1 cellular context compared by ENCODE assay signal in the genomic region with DNA sequence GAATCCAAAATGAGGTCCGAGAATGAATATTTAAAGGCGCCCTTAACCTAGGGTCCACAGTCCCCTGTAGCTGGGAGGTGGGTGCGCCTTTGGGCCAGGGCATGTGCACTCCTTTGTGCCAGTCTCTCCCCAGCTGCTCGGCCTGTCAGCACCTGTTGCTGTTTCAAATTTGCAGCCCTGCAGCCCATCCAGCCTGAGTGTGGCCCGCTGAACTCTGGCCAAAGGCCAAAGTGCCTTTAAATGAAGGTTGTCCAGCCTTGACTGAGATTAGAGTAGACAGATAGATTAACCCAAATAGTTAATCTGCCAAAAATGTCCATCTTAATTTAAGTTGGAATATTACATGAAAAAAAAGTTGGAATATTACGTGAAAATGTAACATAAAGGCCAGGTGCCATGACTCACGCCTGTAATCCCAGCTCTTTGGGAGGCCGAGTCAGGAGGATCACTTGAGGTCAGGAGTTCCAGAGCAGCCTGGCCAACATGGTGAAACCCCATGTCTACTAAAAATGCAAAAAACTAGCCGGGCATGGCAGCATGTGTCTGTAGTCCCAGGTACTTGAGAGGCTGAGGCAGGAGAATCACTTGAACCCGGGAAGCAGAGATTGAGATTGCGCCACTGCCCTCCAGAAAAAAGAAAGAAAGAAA.
A peak's percentile ranks its signal among the peaks of the same experiment; 100 is the strongest.
TF ChIP-seq lines count a peak whose summit lies in the region.

No MANE protein-coding gene starts in this region.

TF ChIP-seq in HepG2, 621 proteins besides CTCF, POLR2A, EP300 and RAD21 (continued from another document and continues in another):
- no peak for TF ChIP-seq FOXO4 (CRISPR knock-in tag; conservative IDR thresholded peaks at IDR 0.05)
- 0 out of 2 replicates have a peak, but pooled peaks have one; percentile 21 for TF ChIP-seq ARID4A (CRISPR knock-in tag; IDR thresholded peaks at IDR 0.05; ENCODE audit: borderline replicate concordance)
- peak; percentile 32; the same call in 1 of the 2 replicates for TF ChIP-seq YEATS4 (CRISPR knock-in tag; IDR thresholded peaks at IDR 0.05; ENCODE audit: borderline replicate concordance)
- no peak for TF ChIP-seq BORCS8-MEF2B (CRISPR knock-in tag; IDR thresholded peaks at IDR 0.05)
- TF ChIP-seq KAT8 (CRISPR knock-in tag; IDR thresholded peaks at IDR 0.05) = no peak
- no peak for TF ChIP-seq NFE2 (CRISPR knock-in tag; IDR thresholded peaks at IDR 0.05)
- TF ChIP-seq, protein P1, sequence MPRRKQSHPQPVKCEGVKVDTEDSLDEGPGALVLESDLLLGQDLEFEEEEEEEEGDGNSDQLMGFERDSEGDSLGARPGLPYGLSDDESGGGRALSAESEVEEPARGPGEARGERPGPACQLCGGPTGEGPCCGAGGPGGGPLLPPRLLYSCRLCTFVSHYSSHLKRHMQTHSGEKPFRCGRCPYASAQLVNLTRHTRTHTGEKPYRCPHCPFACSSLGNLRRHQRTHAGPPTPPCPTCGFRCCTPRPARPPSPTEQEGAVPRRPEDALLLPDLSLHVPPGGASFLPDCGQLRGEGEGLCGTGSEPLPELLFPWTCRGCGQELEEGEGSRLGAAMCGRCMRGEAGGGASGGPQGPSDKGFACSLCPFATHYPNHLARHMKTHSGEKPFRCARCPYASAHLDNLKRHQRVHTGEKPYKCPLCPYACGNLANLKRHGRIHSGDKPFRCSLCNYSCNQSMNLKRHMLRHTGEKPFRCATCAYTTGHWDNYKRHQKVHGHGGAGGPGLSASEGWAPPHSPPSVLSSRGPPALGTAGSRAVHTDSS (CRISPR knock-in tag; conservative IDR thresholded peaks at IDR 0.05) = no peak
- TF ChIP-seq GLMP (CRISPR knock-in tag; IDR thresholded peaks at IDR 0.05; ENCODE audit: borderline replicate concordance) = no peak
- no peak for TF ChIP-seq SRSF1 (optimal IDR thresholded peaks at IDR 0.05; ENCODE audit: low read depth, low read length)
- TF ChIP-seq ZNF883 (CRISPR knock-in tag; IDR thresholded peaks at IDR 0.05; ENCODE audit: not compliant biosample characterization) = no peak
- TF ChIP-seq ZFP41 (CRISPR knock-in tag; IDR thresholded peaks at IDR 0.05; ENCODE audit: borderline replicate concordance) = no peak
- TF ChIP-seq MTA1 (CRISPR knock-in tag; IDR thresholded peaks at IDR 0.05; ENCODE audit: borderline replicate concordance) = 0 out of 2 replicates have a peak, but pooled peaks have one; percentile 3
- TF ChIP-seq ZFX (CRISPR knock-in tag; IDR thresholded peaks at IDR 0.05; ENCODE audit: low read depth) = peak; percentile 22; the same call in 1 of the 2 replicates
- TF ChIP-seq ZFAT (CRISPR knock-in tag; conservative IDR thresholded peaks at IDR 0.05) = no peak
- no peak for TF ChIP-seq NR1H2 (CRISPR knock-in tag; IDR thresholded peaks at IDR 0.05; ENCODE audit: borderline replicate concordance, low read depth)
- no peak for TF ChIP-seq CEBPZ (IDR thresholded peaks at IDR 0.05; ENCODE audit: low read length)
- TF ChIP-seq KLF12 (CRISPR knock-in tag; IDR thresholded peaks at IDR 0.05; ENCODE audit: borderline replicate concordance) = no peak
- TF ChIP-seq ZNF225 (CRISPR knock-in tag; IDR thresholded peaks at IDR 0.05) = no peak
- TF ChIP-seq RXRB (CRISPR knock-in tag; IDR thresholded peaks at IDR 0.05; ENCODE audit: borderline replicate concordance) = no peak
- no peak for TF ChIP-seq ZNF296 (CRISPR knock-in tag; conservative IDR thresholded peaks at IDR 0.05)
- no peak for TF ChIP-seq ATF1 (CRISPR knock-in tag; IDR thresholded peaks at IDR 0.05)
- no peak for TF ChIP-seq MAF1 (CRISPR knock-in tag; IDR thresholded peaks at IDR 0.05; ENCODE audit: borderline replicate concordance)
- no peak for TF ChIP-seq IRF1 (CRISPR knock-in tag; IDR thresholded peaks at IDR 0.05; ENCODE audit: low read depth)
- peak; percentile 85 for TF ChIP-seq HNF4A (CRISPR knock-in tag; IDR thresholded peaks at IDR 0.05)
- no peak for TF ChIP-seq CEBPB (IDR thresholded peaks at IDR 0.05; ENCODE audit: borderline replicate concordance, low read depth, low read length)
- no peak for TF ChIP-seq SMAD9 (CRISPR knock-in tag; IDR thresholded peaks at IDR 0.05)
- no peak for TF ChIP-seq RFX5 (IDR thresholded peaks at IDR 0.05; ENCODE audit: low read depth, low read length)
- TF ChIP-seq ZNF557 (CRISPR knock-in tag; IDR thresholded peaks at IDR 0.05) = no peak
- TF ChIP-seq, protein P2, sequence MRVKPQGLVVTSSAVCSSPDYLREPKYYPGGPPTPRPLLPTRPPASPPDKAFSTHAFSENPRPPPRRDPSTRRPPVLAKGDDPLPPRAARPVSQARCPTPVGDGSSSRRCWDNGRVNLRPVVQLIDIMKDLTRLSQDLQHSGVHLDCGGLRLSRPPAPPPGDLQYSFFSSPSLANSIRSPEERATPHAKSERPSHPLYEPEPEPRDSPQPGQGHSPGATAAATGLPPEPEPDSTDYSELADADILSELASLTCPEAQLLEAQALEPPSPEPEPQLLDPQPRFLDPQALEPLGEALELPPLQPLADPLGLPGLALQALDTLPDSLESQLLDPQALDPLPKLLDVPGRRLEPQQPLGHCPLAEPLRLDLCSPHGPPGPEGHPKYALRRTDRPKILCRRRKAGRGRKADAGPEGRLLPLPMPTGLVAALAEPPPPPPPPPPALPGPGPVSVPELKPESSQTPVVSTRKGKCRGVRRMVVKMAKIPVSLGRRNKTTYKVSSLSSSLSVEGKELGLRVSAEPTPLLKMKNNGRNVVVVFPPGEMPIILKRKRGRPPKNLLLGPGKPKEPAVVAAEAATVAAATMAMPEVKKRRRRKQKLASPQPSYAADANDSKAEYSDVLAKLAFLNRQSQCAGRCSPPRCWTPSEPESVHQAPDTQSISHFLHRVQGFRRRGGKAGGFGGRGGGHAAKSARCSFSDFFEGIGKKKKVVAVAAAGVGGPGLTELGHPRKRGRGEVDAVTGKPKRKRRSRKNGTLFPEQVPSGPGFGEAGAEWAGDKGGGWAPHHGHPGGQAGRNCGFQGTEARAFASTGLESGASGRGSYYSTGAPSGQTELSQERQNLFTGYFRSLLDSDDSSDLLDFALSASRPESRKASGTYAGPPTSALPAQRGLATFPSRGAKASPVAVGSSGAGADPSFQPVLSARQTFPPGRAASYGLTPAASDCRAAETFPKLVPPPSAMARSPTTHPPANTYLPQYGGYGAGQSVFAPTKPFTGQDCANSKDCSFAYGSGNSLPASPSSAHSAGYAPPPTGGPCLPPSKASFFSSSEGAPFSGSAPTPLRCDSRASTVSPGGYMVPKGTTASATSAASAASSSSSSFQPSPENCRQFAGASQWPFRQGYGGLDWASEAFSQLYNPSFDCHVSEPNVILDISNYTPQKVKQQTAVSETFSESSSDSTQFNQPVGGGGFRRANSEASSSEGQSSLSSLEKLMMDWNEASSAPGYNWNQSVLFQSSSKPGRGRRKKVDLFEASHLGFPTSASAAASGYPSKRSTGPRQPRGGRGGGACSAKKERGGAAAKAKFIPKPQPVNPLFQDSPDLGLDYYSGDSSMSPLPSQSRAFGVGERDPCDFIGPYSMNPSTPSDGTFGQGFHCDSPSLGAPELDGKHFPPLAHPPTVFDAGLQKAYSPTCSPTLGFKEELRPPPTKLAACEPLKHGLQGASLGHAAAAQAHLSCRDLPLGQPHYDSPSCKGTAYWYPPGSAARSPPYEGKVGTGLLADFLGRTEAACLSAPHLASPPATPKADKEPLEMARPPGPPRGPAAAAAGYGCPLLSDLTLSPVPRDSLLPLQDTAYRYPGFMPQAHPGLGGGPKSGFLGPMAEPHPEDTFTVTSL (CRISPR knock-in tag; IDR thresholded peaks at IDR 0.05; ENCODE audit: borderline replicate concordance) = no peak
- no peak; the same call in 1 of the 2 replicates for TF ChIP-seq TARDBP (CRISPR knock-in tag; IDR thresholded peaks at IDR 0.05)
- TF ChIP-seq ZNF772 (CRISPR knock-in tag; IDR thresholded peaks at IDR 0.05) = no peak
- TF ChIP-seq NFYC (CRISPR knock-in tag; IDR thresholded peaks at IDR 0.05) = no peak
- TF ChIP-seq ZNF205 (CRISPR knock-in tag; IDR thresholded peaks at IDR 0.05) = no peak
- no peak for TF ChIP-seq SSRP1 (CRISPR knock-in tag; IDR thresholded peaks at IDR 0.05)
